ENCODE assay signal across 2 cellular contexts in genomic region chr15:78695849-78696248, GRCh38.
TF ChIP-seq lines count a peak whose summit lies in the region.

No MANE protein-coding gene starts in this region.

TF ChIP-seq in GM23338, 12 proteins besides CTCF, POLR2A, EP300 and RAD21:
- TF ChIP-seq ZNF331 (CRISPR knock-in tag; IDR thresholded peaks at IDR 0.05; ENCODE audit: low read depth) (no peak), CREB1 (CRISPR knock-in tag; IDR thresholded peaks at IDR 0.05; ENCODE audit: low read depth) (no peak), NANOG (IDR thresholded peaks at IDR 0.05; ENCODE audit: borderline replicate concordance) (no peak), POLR2AphosphoS5 (IDR thresholded peaks at IDR 0.05; ENCODE audit: low read depth) (no peak), ZNF114 (CRISPR knock-in tag; IDR thresholded peaks at IDR 0.05) (no peak), STAT1 (IDR thresholded peaks at IDR 0.05; ENCODE audit: unreplicated experiment) (no peak), EZH2 (IDR thresholded peaks at IDR 0.05; ENCODE audit: low read depth, unreplicated experiment) (no peak), ETS1 (IDR thresholded peaks at IDR 0.05) (no peak), EZH2phosphoT487 (IDR thresholded peaks at IDR 0.05; ENCODE audit: unreplicated experiment) (no peak), JUNB (IDR thresholded peaks at IDR 0.05; ENCODE audit: unreplicated experiment) (no peak), REST (IDR thresholded peaks at IDR 0.05; ENCODE audit: unreplicated experiment) (no peak), ZNF462 (CRISPR knock-in tag; IDR thresholded peaks at IDR 0.05) (no peak)

TF ChIP-seq in K562, 482 proteins besides CTCF, POLR2A, EP300 and RAD21:
- TF ChIP-seq TEAD4 (IDR thresholded peaks at IDR 0.05; ENCODE audit: low read length) (0 out of 2 replicates have a peak, but pooled peaks have one; percentile 29), TEAD4 (CRISPR knock-in tag; IDR thresholded peaks at IDR 0.05; ENCODE audit: borderline replicate concordance) (no peak), TAL1 (IDR thresholded peaks at IDR 0.05) (peak; percentile 51; the same call in 1 of the 2 replicates), POLR2G (IDR thresholded peaks at IDR 0.05; ENCODE audit: low read depth, low read length) (no peak), TCF3 (CRISPR knock-in tag; IDR thresholded peaks at IDR 0.05) (peak; percentile 56; the same call in 1 of the 2 replicates), EWSR1 (IDR thresholded peaks at IDR 0.05; ENCODE audit: borderline replicate concordance, low read depth, partially characterized antibody) (no peak), PKNOX1 (IDR thresholded peaks at IDR 0.05) (peak; percentile 45), NCOR1 (IDR thresholded peaks at IDR 0.05) (peak; percentile 44; the same call in 1 of the 2 replicates), ZNF311 (CRISPR knock-in tag; IDR thresholded peaks at IDR 0.05) (no peak), RCOR1 (IDR thresholded peaks at IDR 0.05; ENCODE audit: borderline replicate concordance in 1 of 2, low read depth in 2 of 2, low read length in 2 of 2) (0 out of 4 replicates have a peak, but pooled peaks of 1 of the 2 experiments have one; percentile 23), ARID1B (IDR thresholded peaks at IDR 0.05) (peak; percentile 61), CBFA2T2 (conservative IDR thresholded peaks at IDR 0.05) (peak; percentile 58), SIRT6 (IDR thresholded peaks at IDR 0.05; ENCODE audit: low read depth, low read length) (no peak), ID3 (CRISPR knock-in tag; IDR thresholded peaks at IDR 0.05) (no peak), ID3 (tag; IDR thresholded peaks at IDR 0.05) (no peak), BRF2 (IDR thresholded peaks at IDR 0.05; ENCODE audit: borderline replicate concordance, insufficient read depth, insufficient read length) (no peak), NFIC (IDR thresholded peaks at IDR 0.05) (peak; percentile 81), GTF3C2 (IDR thresholded peaks at IDR 0.05; ENCODE audit: borderline replicate concordance, extremely low read depth, insufficient read length) (no peak), ZBTB7A (IDR thresholded peaks at IDR 0.05; ENCODE audit: borderline replicate concordance, control insufficient read depth, low read depth, low read length) (peak; percentile 56; the same call in 1 of the 2 replicates), ZNF512 (tag; IDR thresholded peaks at IDR 0.05) (no peak), CBFA2T3 (IDR thresholded peaks at IDR 0.05) (peak; percentile 73), C11orf30 (IDR thresholded peaks at IDR 0.05; ENCODE audit: low read depth) (no peak)
